Comparison of ENCODE assay signal across 1 cellular context in the genomic region with DNA sequence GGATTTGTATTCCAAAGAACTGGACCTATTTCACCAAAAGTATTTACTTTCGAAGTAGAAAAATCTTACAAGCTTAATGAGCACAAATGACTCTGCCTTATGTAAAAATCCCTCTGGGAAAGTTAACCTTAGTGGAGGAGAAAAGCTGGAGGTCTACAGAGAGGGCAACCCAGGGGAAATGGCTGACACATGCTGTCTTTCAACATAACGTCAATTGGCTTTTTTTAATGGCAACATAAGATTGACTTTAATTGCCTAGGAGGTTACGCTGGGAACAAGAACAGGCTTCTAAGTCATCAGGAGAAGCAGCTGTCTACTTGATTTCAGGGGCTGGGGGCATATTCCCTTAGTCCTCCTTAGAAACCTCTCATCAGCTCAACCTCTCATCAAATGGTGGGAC.
TF ChIP-seq lines count a peak whose summit lies in the region.

No MANE protein-coding gene starts in this region.

TF ChIP-seq in A549, 52 proteins besides CTCF, POLR2A, EP300 and RAD21:
- TF ChIP-seq TP53 (CRISPR knock-in tag; IDR thresholded peaks at IDR 0.05) = no peak
TF ChIP-seq in A549: peak in this region for 0.
